8 cellular contexts compared by ENCODE assay signal in genomic region chr1:116666747-116667576, GRCh38. TPM values are rescaled to one million over a fixed set of nuclear protein-coding genes. Genes with fewer than 3 reads are reported as not detected.
DNase-seq lines count a peak whose midpoint lies in the region; ATAC-seq and TF ChIP-seq lines count a peak whose summit lies in the region.

No MANE protein-coding gene starts in this region.

- H3K36me3 ChIP-seq in psoas muscle (ENCODE audit: insufficient read depth in 1 of 2, low read depth in 1 of 2): no peaks in the 10 kb centered on the region

- H3K27ac ChIP-seq in psoas muscle: no peak overlapping the region

- H3K4me3 Mint-ChIP-seq in Calu3 (ENCODE audit: low read depth, unreplicated experiment): peak overlapping the region; percentile 63
- peak overlapping the region; percentile 61 for H3K4me3 Mint-ChIP-seq in activated CD8-positive, alpha-beta memory T cell treated with anti-CD3 and anti-CD28 coated beads, Interleukin-2, amount 10 ng/mL, durations not matched to agents 7 days and 5 days

- no TSS peak for BruUV-seq in Calu3 (replicated peaks; lab: Mats Ljungman, UMichigan)

- H3K27me3 ChIP-seq in psoas muscle (ENCODE audit: insufficient read depth in 3 of 3, low read length in 2 of 3): peaks cover 0 to 73% (median 16%) of the 10 kb centered on the region in 3 donors

- WGBS in psoas muscle, 3 donors: 2 to 3% (median 2%) methylated on average over 39 to 59 of the region's 62 CpGs

- ATAC-seq in HG02885 (IDR thresholded peaks at IDR 0.05; ENCODE audit: poor library complexity, unreplicated experiment) (peak; percentile 16), Right ventricle myocardium superior (ENCODE audit: poor library complexity) (peak; percentile 3), psoas muscle (no peak), HG03520 (IDR thresholded peaks at IDR 0.05; ENCODE audit: unreplicated experiment) (no peak), GM21723 (IDR thresholded peaks at IDR 0.05; ENCODE audit: unreplicated experiment) (no peak)
- peak; percentile 46 for ATAC-seq in activated CD8-positive, alpha-beta memory T cell treated with anti-CD3 and anti-CD28 coated beads, Interleukin-2, amount 10 ng/mL, durations not matched to agents 7 days and 5 days

- H3K4me3 ChIP-seq in psoas muscle: peak overlapping the region; percentile 71

- TF ChIP-seq CTCF in Calu3 (IDR thresholded peaks at IDR 0.05; ENCODE audit: unreplicated experiment) (no peak), psoas muscle (IDR thresholded peaks at IDR 0.05) (no peak)

- CTCF ChIA-PET in Calu3 (lab: Charles Lee): interaction anchor here (0.6 to 1.6 kb wide), 4 partner anchors 11 to 444 kb away, joined by 3 to 4 read pairs (median 3); partner anchors contain the start of gene TTF2
- CTCF ChIA-PET in activated CD8-positive, alpha-beta memory T cell treated with anti-CD3 and anti-CD28 coated beads, Interleukin-2, amount 10 ng/mL, durations not matched to agents 7 days and 5 days (lab: Charles Lee): interaction anchor here (0.6 to 2.8 kb wide), 4 partner anchors 11 to 1280 kb away, joined by 3 to 8 read pairs (median 3); no protein-coding TSS in a partner anchor

- H3K9me3 Mint-ChIP-seq in Calu3 (ENCODE audit: low read depth, unreplicated experiment): no peaks in the 10 kb centered on the region
- no peaks in the 10 kb centered on the region for H3K9me3 Mint-ChIP-seq in activated CD8-positive, alpha-beta memory T cell treated with anti-CD3 and anti-CD28 coated beads, Interleukin-2, amount 10 ng/mL, durations not matched to agents 7 days and 5 days (ENCODE audit: low read depth)

- H3K27me3 Mint-ChIP-seq in Calu3 (ENCODE audit: unreplicated experiment): no peaks in the 10 kb centered on the region
- peaks cover 69% of the 10 kb centered on the region for H3K27me3 Mint-ChIP-seq in activated CD8-positive, alpha-beta memory T cell treated with anti-CD3 and anti-CD28 coated beads, Interleukin-2, amount 10 ng/mL, durations not matched to agents 7 days and 5 days

- peaks cover 14% of the 10 kb centered on the region for H3K36me3 Mint-ChIP-seq in Calu3 (ENCODE audit: insufficient read depth, unreplicated experiment)
- no peaks in the 10 kb centered on the region for H3K36me3 Mint-ChIP-seq in activated CD8-positive, alpha-beta memory T cell treated with anti-CD3 and anti-CD28 coated beads, Interleukin-2, amount 10 ng/mL, durations not matched to agents 7 days and 5 days

- peak; percentile 6 for DNase-seq in Calu3
- no peak for DNase-seq in activated CD8-positive, alpha-beta memory T cell treated with anti-CD3 and anti-CD28 coated beads, Interleukin-2, amount 10 ng/mL, durations not matched to agents 7 days and 5 days
- DNase-seq in Right ventricle myocardium superior: no peak
- DNase-seq in psoas muscle: no peak
- no peak for DNase-seq in OCI-M1 (lab: John Stamatoyannopoulos, UW)

- intact Hi-C loops in Calu3 (cut with micrococcal nuclease; ENCODE audit: unreplicated experiment) (loop anchor here (1.0 kb wide), 1 partner anchor 20 kb away; no protein-coding TSS in a partner anchor), Right ventricle myocardium superior (cut with DNase I) (no loop called here), psoas muscle (cut with DNase I) (no loop called here)

- H3K4me1 Mint-ChIP-seq in Calu3 (ENCODE audit: low read depth, unreplicated experiment): peaks cover 40% of the 10 kb centered on the region
- peaks cover 11% of the 10 kb centered on the region for H3K4me1 Mint-ChIP-seq in activated CD8-positive, alpha-beta memory T cell treated with anti-CD3 and anti-CD28 coated beads, Interleukin-2, amount 10 ng/mL, durations not matched to agents 7 days and 5 days

- peaks cover 8% of the 10 kb centered on the region for H3K4me1 ChIP-seq in psoas muscle

- no peaks in the 10 kb centered on the region for H3K9me3 ChIP-seq in psoas muscle

- H3K27ac Mint-ChIP-seq in Calu3 (ENCODE audit: unreplicated experiment): no peak overlapping the region
- no peak overlapping the region for H3K27ac Mint-ChIP-seq in activated CD8-positive, alpha-beta memory T cell treated with anti-CD3 and anti-CD28 coated beads, Interleukin-2, amount 10 ng/mL, durations not matched to agents 7 days and 5 days

RNA-seq across cellular contexts. Expression of gene IGSF3, which starts 0.6 kb away (rescaled TPM):
- total RNA-seq in Calu3 (2022) (13.2 and 15.3 TPM in 2 replicates), Right ventricle myocardium superior (17.5 TPM), psoas muscle (1 to 10 TPM in 1 of 4 donors, under 1 TPM in 3; 0.40 to 1.2 (median 0.64) TPM)
- total RNA-seq in activated CD8-positive, alpha-beta memory T cell treated with anti-CD3 and anti-CD28 coated beads, Interleukin-2, amount 10 ng/mL, durations not matched to agents 7 days and 5 days: under 1 TPM; 0.03 to 0.91 TPM
- polyA plus RNA-seq in psoas muscle: under 1 TPM; 0.34 to 0.52 (median 0.49) TPM

Comparison
In these comparisons a context has a peak if more than half of its experiments do, and no peak if none do; other contexts are left out.
1. ATAC-seq: peak in HG02885 (single experiment), activated CD8-positive, alpha-beta memory T cell treated with anti-CD3 and anti-CD28 coated beads, Interleukin-2, amount 10 ng/mL, durations not matched to agents 7 days and 5 days (single experiment) and Right ventricle myocardium superior (single experiment); none in psoas muscle (0 of 4), HG03520 (single experiment) and GM21723 (single experiment).